Comparison of ENCODE assay signal across 16 cellular contexts in the genomic region with DNA sequence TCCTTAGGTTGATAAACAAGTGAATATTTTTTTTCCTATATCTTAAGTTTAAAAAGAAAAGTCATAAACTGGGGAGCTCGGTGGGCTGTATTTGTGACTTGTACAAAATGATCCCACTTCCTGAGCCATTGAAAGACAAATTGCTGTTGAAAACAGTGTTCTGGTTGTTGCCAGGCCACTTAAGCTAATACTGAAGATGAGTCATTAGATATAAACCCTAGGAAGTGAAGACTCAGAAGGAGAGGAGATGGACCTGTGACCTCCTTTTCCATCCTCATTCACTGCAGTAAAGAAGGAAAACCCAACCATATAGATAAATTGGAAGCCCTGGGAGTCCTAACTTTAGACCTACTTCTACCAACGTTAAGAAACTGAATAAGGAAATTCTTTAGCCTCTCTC. TPM values are rescaled to one million over a fixed set of nuclear protein-coding genes. Genes with fewer than 3 reads are reported as not detected.
DNase-seq lines count a peak whose midpoint lies in the region; ATAC-seq, FAIRE-seq and TF ChIP-seq lines count a peak whose summit lies in the region.
"Had no signal": no experiment of that assay in that cellular context is flagged by ENCODE, and none has a peak within 500 bp of the region (broad histone marks: within the 10 kb centered on the region; RNA-seq: fewer than 3 reads in every experiment).

No MANE protein-coding gene starts in this region.

- no peaks in the 10 kb centered on the region for H3K9me3 ChIP-seq in A549
- H3K9me3 ChIP-seq: right atrium auricular region, SJCRH30, tibial nerve had no signal

- H3K4me1 ChIP-seq in A549 = peaks cover 29% of the 10 kb centered on the region
- H3K4me1 ChIP-seq: right atrium auricular region had no signal

- WGBS in A549 (ENCODE audit: missing lambda C conversion rate) = 4% methylated on average over 2 of the region's 2 CpGs
- WGBS in lower leg skin, 2 donors = 59 to 60% methylated on average over 2 of the region's 2 CpGs

- POLR2A ChIA-PET in A549 (lab: Yijun Ruan, JAX) = interaction anchor here (1.2 to 1.6 kb wide), 2 partner anchors 17 to 46 kb away, joined by 4 read pairs; a partner anchor contains a TSS

- H3K27ac ChIP-seq in A549 = peak overlapping the region; percentile 65 to 75
- H3K27ac ChIP-seq: SJCRH30 had no signal

- TF ChIP-seq CTCF in A549 (IDR thresholded peaks at IDR 0.05) (no peak), astrocyte of the spinal cord (IDR thresholded peaks at IDR 0.05; ENCODE audit: low read depth, low read length) (no peak), kidney epithelial cell (IDR thresholded peaks at IDR 0.05; ENCODE audit: insufficient read depth, low read length, poor library complexity, severe bottlenecking) (no peak), lower leg skin (IDR thresholded peaks at IDR 0.05) (no peak)

- no peak for TF ChIP-seq RAD21 in A549 (conservative IDR thresholded peaks at IDR 0.05 in 1 of 2, IDR thresholded peaks at IDR 0.05 in 1 of 2)

- H3K4me2 ChIP-seq in A549 = peak overlapping the region; percentile 62

- CTCF ChIA-PET in A549 (lab: Yijun Ruan, JAX) = no interaction called here

- TF ChIP-seq POLR2A in A549 (IDR thresholded peaks at IDR 0.05; ENCODE audit: low read length) (no peak), lower leg skin (IDR thresholded peaks at IDR 0.05) (no peak)

- TF ChIP-seq EP300 in A549 (IDR thresholded peaks at IDR 0.05) = no peak

- in situ Hi-C loops in astrocyte of the spinal cord (cut with HindIII; ENCODE audit: low sequenced_read_pairs) = no loop called here

- intact Hi-C loops in lower leg skin (cut with DNase I; ENCODE audit: low total_unique reads) = no loop called here

- H3K36me3 ChIP-seq in kidney epithelial cell (ENCODE audit: control insufficient read depth, insufficient read depth, low read length) = no peaks in the 10 kb centered on the region
- H3K36me3 ChIP-seq: right atrium auricular region, SJCRH30, tibial nerve had no signal

- H3K27me3 ChIP-seq in kidney epithelial cell (ENCODE audit: control insufficient read depth, insufficient read depth, low read length) = no peaks in the 10 kb centered on the region
- H3K27me3 ChIP-seq: right atrium auricular region, SJCRH30, tibial nerve had no signal

- peak; percentile 51 to 58 for DNase-seq in A549 (ENCODE audit: low read depth in 1 of 2, low spot score in 1 of 2)
- peak; percentile 55 for DNase-seq in HS-5 (ENCODE audit: low read depth)
- DNase-seq in astrocyte of the spinal cord (ENCODE audit: low read depth, low spot score) = peak; percentile 75
- DNase-seq in kidney epithelial cell (ENCODE audit: low read depth) = peak; percentile 32
- DNase-seq in lower leg skin (ENCODE audit: low spot score in 2 of 2) = no peak
- DNase-seq in GM19240 (ENCODE audit: insufficient read length, low spot score) = no peak
- DNase-seq: activated CD4-positive, alpha-beta T cell treated with anti-CD3 and anti-CD28 coated beads, Interleukin-2, amount 10 ng/mL, durations not matched to agents 7 days and 5 days; cortex of kidney; hippocampal formation; NCI-H1436 treated with DMSO at 0.1 percent for 48 hours; NCI-H69; SJCRH30 had no signal

- FAIRE-seq in A549 (lab: Jason Lieb, UNC) = peak; percentile 65

- peak; percentile 77 to 91 for ATAC-seq in A549
- no peak for ATAC-seq in HG03025 (IDR thresholded peaks at IDR 0.05; ENCODE audit: low FRiP score, unreplicated experiment)
- ATAC-seq in HG02938 (IDR thresholded peaks at IDR 0.05; ENCODE audit: unreplicated experiment) = no peak

- H3K4me3 ChIP-seq in A549 = no peak overlapping the region
- no peak overlapping the region for H3K4me3 ChIP-seq in astrocyte of the spinal cord (ENCODE audit: low read depth, low read length)
- no peak overlapping the region for H3K4me3 ChIP-seq in kidney epithelial cell (ENCODE audit: low read depth, low read length)
- H3K4me3 ChIP-seq in lower leg skin (ENCODE audit: low read depth, poor library complexity, severe bottlenecking) = no peak overlapping the region
- H3K4me3 ChIP-seq: right atrium auricular region, SJCRH30, tibial nerve had no signal

TF ChIP-seq in A549, 52 proteins besides CTCF, POLR2A, EP300 and RAD21:
- TF ChIP-seq JUNB (IDR thresholded peaks at IDR 0.05) = peak; percentile 29; the same call in 1 of the 2 replicates
- TF ChIP-seq BHLHE40 (IDR thresholded peaks at IDR 0.05; ENCODE audit: low read depth, low read length) = no peak
- TF ChIP-seq FOSL2 (IDR thresholded peaks at IDR 0.05) = 0 out of 2 replicates have a peak, but pooled peaks have one; percentile 36
- peak; percentile 76 for TF ChIP-seq FOSL2 (CRISPR knock-in tag; IDR thresholded peaks at IDR 0.05)

RNA-seq across cellular contexts. Expression of a gene that starts 46.2 kb away (rescaled TPM):
- polyA plus RNA-seq in A549 (2011; rRNA removed) = 58.6 and 94.6 TPM in 2 replicates
- 66.5 and 112 TPM in 2 replicates for polyA plus RNA-seq in A549 (2012; cell fraction: cytosol; rRNA removed)
- polyA plus RNA-seq in A549 (2012; cell fraction: nucleus; rRNA removed) = 96.1 and 160 TPM in 2 replicates
- polyA plus RNA-seq in A549 (2017; fragmentation: RNase III; extraction: RNeasy Plus Mini Kit Qiagen cat#74134 plus additional on column Dnase treatment) = 88.2 to 107 TPM (median 97.9 TPM) in 3 replicates
- 39.4 and 50.9 TPM in 2 replicates for polyA minus RNA-seq in A549 (2011; rRNA and poly(A)+ RNA removed)
- total RNA-seq in kidney epithelial cell = 70.0 and 84.9 TPM in 2 replicates
- 10 to 100 TPM in 1 of 4 donors, 1 to 10 TPM in 3; 1.8 to 11.5 (median 4.7) TPM for total RNA-seq in lower leg skin

Comparison
In these comparisons a context has a peak if more than half of its experiments do, and no peak if none do; other contexts are left out.
1. ATAC-seq: peak in A549 (2 of 2); none in HG03025 (single experiment) and HG02938 (single experiment).
2. DNase-seq: peak in A549 (2 of 2), HS-5 (single experiment), astrocyte of the spinal cord (single experiment) and kidney epithelial cell (single experiment); none in lower leg skin (0 of 2) and GM19240 (single experiment).